Comparison of ENCODE assay signal across 14 cellular contexts in genomic region chr15:28904541-28905303, GRCh38. TPM values are rescaled to one million over a fixed set of nuclear protein-coding genes. Genes with fewer than 3 reads are reported as not detected.
DNase-seq lines count a peak whose midpoint lies in the region; ATAC-seq, FAIRE-seq and TF ChIP-seq lines count a peak whose summit lies in the region.
"Had no signal": no experiment of that assay in that cellular context is flagged by ENCODE, and none has a peak within 500 bp of the region (broad histone marks: within the 10 kb centered on the region; RNA-seq: fewer than 3 reads in every experiment).

No MANE protein-coding gene starts in this region.

- H3K4me1 Mint-ChIP-seq in activated naive CD4-positive, alpha-beta T cell treated with anti-CD3 and anti-CD28 coated beads, Interleukin-2, amount 10 ng/mL, durations not matched to agents 7 days and 5 days, result peaks cover 20% of the 10 kb centered on the region
- H3K4me1 Mint-ChIP-seq in activated naive CD8-positive, alpha-beta T cell treated with anti-CD3 and anti-CD28 coated beads, Interleukin-2, amount 10 ng/mL, durations not matched to agents 7 days and 5 days, result peaks cover 25% of the 10 kb centered on the region

- H3K9me3 ChIP-seq in thyroid gland, result no peaks in the 10 kb centered on the region
- H3K9me3 ChIP-seq: transverse colon had no signal

- H3K36me3 ChIP-seq in thyroid gland, result no peaks in the 10 kb centered on the region
- H3K36me3 ChIP-seq: transverse colon had no signal

- no peaks in the 10 kb centered on the region for H3K36me3 Mint-ChIP-seq in activated naive CD4-positive, alpha-beta T cell treated with anti-CD3 and anti-CD28 coated beads, Interleukin-2, amount 50 U/mL, for 72 hours
- H3K36me3 Mint-ChIP-seq in activated naive CD4-positive, alpha-beta T cell treated with anti-CD3 and anti-CD28 coated beads, Interleukin-2, amount 10 ng/mL, durations not matched to agents 7 days and 5 days, result peaks cover 1% of the 10 kb centered on the region
- H3K36me3 Mint-ChIP-seq in activated naive CD8-positive, alpha-beta T cell treated with anti-CD3 and anti-CD28 coated beads, Interleukin-2, amount 10 ng/mL, durations not matched to agents 7 days and 5 days, result peaks cover 3% of the 10 kb centered on the region

- no peaks in the 10 kb centered on the region for H3K4me1 ChIP-seq in thyroid gland
- H3K4me1 ChIP-seq: parathyroid adenoma, transverse colon had no signal

- H3K27me3 ChIP-seq in thyroid gland, result no peaks in the 10 kb centered on the region
- H3K27me3 ChIP-seq: transverse colon had no signal

- no peak for TF ChIP-seq CTCF in thyroid gland (IDR thresholded peaks at IDR 0.05)

- CTCF ChIA-PET in activated naive CD4-positive, alpha-beta T cell treated with anti-CD3 and anti-CD28 coated beads, Interleukin-2, amount 10 ng/mL, durations not matched to agents 7 days and 5 days (lab: Charles Lee), result no interaction called here

- H3K9me3 Mint-ChIP-seq in activated naive CD4-positive, alpha-beta T cell treated with anti-CD3 and anti-CD28 coated beads, Interleukin-2, amount 50 U/mL, for 72 hours, result no peaks in the 10 kb centered on the region
- H3K9me3 Mint-ChIP-seq in activated naive CD4-positive, alpha-beta T cell treated with anti-CD3 and anti-CD28 coated beads, Interleukin-2, amount 10 ng/mL, durations not matched to agents 7 days and 5 days, result no peaks in the 10 kb centered on the region
- no peaks in the 10 kb centered on the region for H3K9me3 Mint-ChIP-seq in activated naive CD8-positive, alpha-beta T cell treated with anti-CD3 and anti-CD28 coated beads, Interleukin-2, amount 10 ng/mL, durations not matched to agents 7 days and 5 days

- no peak for FAIRE-seq in frontal cortex (lab: Jason Lieb, UNC)

- TF ChIP-seq POLR2A in thyroid gland (IDR thresholded peaks at IDR 0.05), result no peak

- ATAC-seq in activated naive CD4-positive, alpha-beta T cell treated with anti-CD3 and anti-CD28 coated beads, Interleukin-2, amount 50 U/mL, for 72 hours, result no peak
- no peak for ATAC-seq in activated naive CD8-positive, alpha-beta T cell treated with anti-CD3 and anti-CD28 coated beads, Interleukin-2, amount 10 ng/mL, durations not matched to agents 7 days and 5 days (ENCODE audit: low read depth)
- ATAC-seq in GM21619 (IDR thresholded peaks at IDR 0.05; ENCODE audit: unreplicated experiment), result no peak

- intact Hi-C loops in thyroid gland (cut with DNase I), result no loop called here

- 66 to 71% methylated on average over 11 of the region's 11 CpGs for WGBS in thyroid gland, 2 donors

- no peak overlapping the region for H3K4me3 Mint-ChIP-seq in activated naive CD4-positive, alpha-beta T cell treated with anti-CD3 and anti-CD28 coated beads, Interleukin-2, amount 10 ng/mL, durations not matched to agents 7 days and 5 days
- peak overlapping the region; percentile 43 for H3K4me3 Mint-ChIP-seq in activated naive CD8-positive, alpha-beta T cell treated with anti-CD3 and anti-CD28 coated beads, Interleukin-2, amount 10 ng/mL, durations not matched to agents 7 days and 5 days

- no peak overlapping the region for H3K27ac ChIP-seq in thyroid gland
- H3K27ac ChIP-seq: parathyroid adenoma, transverse colon had no signal

- no peak for DNase-seq in activated naive CD4-positive, alpha-beta T cell treated with anti-CD3 and anti-CD28 coated beads, Interleukin-2, amount 50 U/mL, for 72 hours (ENCODE audit: low spot score in 2 of 2)
- DNase-seq in activated naive CD4-positive, alpha-beta T cell treated with anti-CD3 and anti-CD28 coated beads, Interleukin-2, amount 10 ng/mL, durations not matched to agents 7 days and 5 days, result no peak
- DNase-seq in activated naive CD8-positive, alpha-beta T cell treated with anti-CD3 and anti-CD28 coated beads, Interleukin-2, amount 10 ng/mL, durations not matched to agents 7 days and 5 days, result peak; percentile 24
- DNase-seq in lung microvascular endothelial cell (ENCODE audit: low read depth in 2 of 2) (peak; percentile 45 to 59), DMS53 (lab: John Stamatoyannopoulos, UW) (no peak), frontal cortex (ENCODE audit: low spot score in 2 of 2) (no peak), thyroid gland (no peak)
- DNase-seq: DND-41, NCI-H1417, NCI-H524 treated with DMSO at 0.1 percent for 48 hours, T1000, transverse colon had no signal

- peaks cover 7% of the 10 kb centered on the region for H3K27me3 Mint-ChIP-seq in activated naive CD4-positive, alpha-beta T cell treated with anti-CD3 and anti-CD28 coated beads, Interleukin-2, amount 10 ng/mL, durations not matched to agents 7 days and 5 days
- no peaks in the 10 kb centered on the region for H3K27me3 Mint-ChIP-seq in activated naive CD8-positive, alpha-beta T cell treated with anti-CD3 and anti-CD28 coated beads, Interleukin-2, amount 10 ng/mL, durations not matched to agents 7 days and 5 days

- POLR2A ChIA-PET in activated naive CD8-positive, alpha-beta T cell treated with anti-CD3 and anti-CD28 coated beads, Interleukin-2, amount 10 ng/mL, durations not matched to agents 7 days and 5 days (lab: Charles Lee), result no interaction called here

- no peak overlapping the region for H3K4me3 ChIP-seq in thyroid gland (replicated peaks in 1 of 3)
- H3K4me3 ChIP-seq: transverse colon had no signal

- peak overlapping the region; percentile 29 to 78 for H3K27ac Mint-ChIP-seq in activated naive CD4-positive, alpha-beta T cell treated with anti-CD3 and anti-CD28 coated beads, Interleukin-2, amount 50 U/mL, for 72 hours
- no peak overlapping the region for H3K27ac Mint-ChIP-seq in activated naive CD4-positive, alpha-beta T cell treated with anti-CD3 and anti-CD28 coated beads, Interleukin-2, amount 10 ng/mL, durations not matched to agents 7 days and 5 days
- peak overlapping the region; percentile 75 for H3K27ac Mint-ChIP-seq in activated naive CD8-positive, alpha-beta T cell treated with anti-CD3 and anti-CD28 coated beads, Interleukin-2, amount 10 ng/mL, durations not matched to agents 7 days and 5 days

RNA-seq across cellular contexts. Expression of gene APBA2, which starts 18.9 kb away (rescaled TPM):
- 10 to 100 TPM; 11.8 to 16.4 TPM for total RNA-seq in activated naive CD4-positive, alpha-beta T cell treated with anti-CD3 and anti-CD28 coated beads, Interleukin-2, amount 50 U/mL, for 72 hours
- 10 to 100 TPM; 65.1 to 66.0 TPM for total RNA-seq in activated naive CD8-positive, alpha-beta T cell treated with anti-CD3 and anti-CD28 coated beads, Interleukin-2, amount 10 ng/mL, durations not matched to agents 7 days and 5 days
- total RNA-seq in lung microvascular endothelial cell (17.4 and 25.2 TPM in 2 replicates), frontal cortex (117 TPM), thyroid gland (10 to 100 TPM in 2 of 4 donors, 1 to 10 TPM in 2; 7.7 to 14.4 (median 11.6) TPM)

RNA-seq across cellular contexts. Expression of gene GOLGA6L7, which starts 56.3 kb away (rescaled TPM):
- not detected for total RNA-seq in activated naive CD4-positive, alpha-beta T cell treated with anti-CD3 and anti-CD28 coated beads, Interleukin-2, amount 50 U/mL, for 72 hours
- not detected for total RNA-seq in activated naive CD8-positive, alpha-beta T cell treated with anti-CD3 and anti-CD28 coated beads, Interleukin-2, amount 10 ng/mL, durations not matched to agents 7 days and 5 days
- not detected in 2 replicates for total RNA-seq in lung microvascular endothelial cell
- not detected for total RNA-seq in frontal cortex
- not detected for total RNA-seq in thyroid gland
- total RNA-seq: transverse colon had no signal

Comparison
In these comparisons a context has a peak if more than half of its experiments do, and no peak if none do; other contexts are left out.
1. DNase-seq: peak in activated naive CD8-positive, alpha-beta T cell treated with anti-CD3 and anti-CD28 coated beads, Interleukin-2, amount 10 ng/mL, durations not matched to agents 7 days and 5 days (single experiment) and lung microvascular endothelial cell (2 of 2); none in activated naive CD4-positive, alpha-beta T cell treated with anti-CD3 and anti-CD28 coated beads, Interleukin-2, amount 50 U/mL, for 72 hours (0 of 2), activated naive CD4-positive, alpha-beta T cell treated with anti-CD3 and anti-CD28 coated beads, Interleukin-2, amount 10 ng/mL, durations not matched to agents 7 days and 5 days (single experiment), DMS53 (single experiment), frontal cortex (0 of 2) and thyroid gland (0 of 2).